In genomic region chr9:120931278-120932085, GRCh38 we compare ENCODE assay signal across 1 cellular context.
TF ChIP-seq lines count a peak whose summit lies in the region.

No MANE protein-coding gene starts in this region.

TF ChIP-seq in SK-N-SH, 30 proteins besides CTCF, POLR2A, EP300 and RAD21 (continued from another document):
- TF ChIP-seq NFIC (IDR thresholded peaks at IDR 0.05; ENCODE audit: borderline replicate concordance): peak; percentile 41; the same call in 1 of the 2 replicates
- TF ChIP-seq ELF1 (IDR thresholded peaks at IDR 0.05): no peak
- TF ChIP-seq RCOR1 (IDR thresholded peaks at IDR 0.05; ENCODE audit: low read length): no peak
- TF ChIP-seq, protein P1, sequence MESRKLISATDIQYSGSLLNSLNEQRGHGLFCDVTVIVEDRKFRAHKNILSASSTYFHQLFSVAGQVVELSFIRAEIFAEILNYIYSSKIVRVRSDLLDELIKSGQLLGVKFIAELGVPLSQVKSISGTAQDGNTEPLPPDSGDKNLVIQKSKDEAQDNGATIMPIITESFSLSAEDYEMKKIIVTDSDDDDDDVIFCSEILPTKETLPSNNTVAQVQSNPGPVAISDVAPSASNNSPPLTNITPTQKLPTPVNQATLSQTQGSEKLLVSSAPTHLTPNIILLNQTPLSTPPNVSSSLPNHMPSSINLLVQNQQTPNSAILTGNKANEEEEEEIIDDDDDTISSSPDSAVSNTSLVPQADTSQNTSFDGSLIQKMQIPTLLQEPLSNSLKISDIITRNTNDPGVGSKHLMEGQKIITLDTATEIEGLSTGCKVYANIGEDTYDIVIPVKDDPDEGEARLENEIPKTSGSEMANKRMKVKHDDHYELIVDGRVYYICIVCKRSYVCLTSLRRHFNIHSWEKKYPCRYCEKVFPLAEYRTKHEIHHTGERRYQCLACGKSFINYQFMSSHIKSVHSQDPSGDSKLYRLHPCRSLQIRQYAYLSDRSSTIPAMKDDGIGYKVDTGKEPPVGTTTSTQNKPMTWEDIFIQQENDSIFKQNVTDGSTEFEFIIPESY (IDR thresholded peaks at IDR 0.05; ENCODE audit: borderline replicate concordance, low read depth): no peak
- no peak for TF ChIP-seq USF2 (IDR thresholded peaks at IDR 0.05; ENCODE audit: borderline replicate concordance, low read depth, low read length)
- TF ChIP-seq JUND (IDR thresholded peaks at IDR 0.05): 0 out of 2 replicates have a peak, but pooled peaks have one; percentile 25
- TF ChIP-seq, protein P2, sequence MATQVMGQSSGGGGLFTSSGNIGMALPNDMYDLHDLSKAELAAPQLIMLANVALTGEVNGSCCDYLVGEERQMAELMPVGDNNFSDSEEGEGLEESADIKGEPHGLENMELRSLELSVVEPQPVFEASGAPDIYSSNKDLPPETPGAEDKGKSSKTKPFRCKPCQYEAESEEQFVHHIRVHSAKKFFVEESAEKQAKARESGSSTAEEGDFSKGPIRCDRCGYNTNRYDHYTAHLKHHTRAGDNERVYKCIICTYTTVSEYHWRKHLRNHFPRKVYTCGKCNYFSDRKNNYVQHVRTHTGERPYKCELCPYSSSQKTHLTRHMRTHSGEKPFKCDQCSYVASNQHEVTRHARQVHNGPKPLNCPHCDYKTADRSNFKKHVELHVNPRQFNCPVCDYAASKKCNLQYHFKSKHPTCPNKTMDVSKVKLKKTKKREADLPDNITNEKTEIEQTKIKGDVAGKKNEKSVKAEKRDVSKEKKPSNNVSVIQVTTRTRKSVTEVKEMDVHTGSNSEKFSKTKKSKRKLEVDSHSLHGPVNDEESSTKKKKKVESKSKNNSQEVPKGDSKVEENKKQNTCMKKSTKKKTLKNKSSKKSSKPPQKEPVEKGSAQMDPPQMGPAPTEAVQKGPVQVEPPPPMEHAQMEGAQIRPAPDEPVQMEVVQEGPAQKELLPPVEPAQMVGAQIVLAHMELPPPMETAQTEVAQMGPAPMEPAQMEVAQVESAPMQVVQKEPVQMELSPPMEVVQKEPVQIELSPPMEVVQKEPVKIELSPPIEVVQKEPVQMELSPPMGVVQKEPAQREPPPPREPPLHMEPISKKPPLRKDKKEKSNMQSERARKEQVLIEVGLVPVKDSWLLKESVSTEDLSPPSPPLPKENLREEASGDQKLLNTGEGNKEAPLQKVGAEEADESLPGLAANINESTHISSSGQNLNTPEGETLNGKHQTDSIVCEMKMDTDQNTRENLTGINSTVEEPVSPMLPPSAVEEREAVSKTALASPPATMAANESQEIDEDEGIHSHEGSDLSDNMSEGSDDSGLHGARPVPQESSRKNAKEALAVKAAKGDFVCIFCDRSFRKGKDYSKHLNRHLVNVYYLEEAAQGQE (IDR thresholded peaks at IDR 0.05; ENCODE audit: low read depth, low read length): no peak
- TF ChIP-seq SMC3 (IDR thresholded peaks at IDR 0.05; ENCODE audit: low read depth, low read length): no peak
- TF ChIP-seq MXI1 (IDR thresholded peaks at IDR 0.05; ENCODE audit: low read depth, low read length): no peak
- no peak for TF ChIP-seq FOXM1 (IDR thresholded peaks at IDR 0.05; ENCODE audit: low read depth)
- no peak for TF ChIP-seq RFX5 (IDR thresholded peaks at IDR 0.05; ENCODE audit: low read length)
- TF ChIP-seq YY1 (IDR thresholded peaks at IDR 0.05; ENCODE audit: low read depth): no peak
- TF ChIP-seq TCF12 (IDR thresholded peaks at IDR 0.05): peak; percentile 66
- no peak for TF ChIP-seq EZH2phosphoT487 (IDR thresholded peaks at IDR 0.05; ENCODE audit: borderline replicate concordance, low read depth)
- no peak for TF ChIP-seq CHD2 (IDR thresholded peaks at IDR 0.05; ENCODE audit: low read length, partially characterized antibody)
- no peak for TF ChIP-seq GABPA (IDR thresholded peaks at IDR 0.05; ENCODE audit: low read depth)
- TF ChIP-seq TAF1 (IDR thresholded peaks at IDR 0.05; ENCODE audit: borderline replicate concordance, low read depth, low read length): no peak
- no peak for TF ChIP-seq SIN3A (IDR thresholded peaks at IDR 0.05; ENCODE audit: borderline replicate concordance, low read depth, low read length)
- peak; percentile 27; the same call in 1 of the 2 replicates for TF ChIP-seq PBX3 (IDR thresholded peaks at IDR 0.05)
- no peak for TF ChIP-seq FOXJ3 (CRISPR knock-in tag; IDR thresholded peaks at IDR 0.05)
- TF ChIP-seq RXRA (IDR thresholded peaks at IDR 0.05; ENCODE audit: borderline replicate concordance, low read depth): no peak
- peak; percentile 77 for TF ChIP-seq MEF2A (IDR thresholded peaks at IDR 0.05; ENCODE audit: borderline replicate concordance, low read depth)
- no peak; the same call in 1 of the 2 replicates for TF ChIP-seq FOSL2 (IDR thresholded peaks at IDR 0.05; ENCODE audit: borderline replicate concordance, low read depth)
